Comparison of ENCODE assay signal across 1 cellular context in genomic region chr11:117198613-117199012, GRCh38.
A peak's percentile ranks its signal among the peaks of the same experiment; 100 is the strongest.
TF ChIP-seq lines count a peak whose summit lies in the region.

No MANE protein-coding gene starts in this region.

TF ChIP-seq in HepG2, 621 proteins besides CTCF, POLR2A, EP300 and RAD21:
- TF ChIP-seq BATF2 (CRISPR knock-in tag; IDR thresholded peaks at IDR 0.05) (no peak), ZNF333 (CRISPR knock-in tag; IDR thresholded peaks at IDR 0.05; ENCODE audit: borderline replicate concordance) (no peak), ZNF629 (CRISPR knock-in tag; conservative IDR thresholded peaks at IDR 0.05) (peak; percentile 83), HINFP (CRISPR knock-in tag; IDR thresholded peaks at IDR 0.05; ENCODE audit: low read depth) (no peak), ZNF414 (CRISPR knock-in tag; IDR thresholded peaks at IDR 0.05) (no peak), DPF2 (CRISPR knock-in tag; IDR thresholded peaks at IDR 0.05; ENCODE audit: borderline replicate concordance, low read depth) (no peak), ZNF33A (CRISPR knock-in tag; IDR thresholded peaks at IDR 0.05; ENCODE audit: borderline replicate concordance) (no peak)
TF ChIP-seq in HepG2: peak in this region for 1.
